24 cellular contexts compared by ENCODE assay signal in the genomic region with DNA sequence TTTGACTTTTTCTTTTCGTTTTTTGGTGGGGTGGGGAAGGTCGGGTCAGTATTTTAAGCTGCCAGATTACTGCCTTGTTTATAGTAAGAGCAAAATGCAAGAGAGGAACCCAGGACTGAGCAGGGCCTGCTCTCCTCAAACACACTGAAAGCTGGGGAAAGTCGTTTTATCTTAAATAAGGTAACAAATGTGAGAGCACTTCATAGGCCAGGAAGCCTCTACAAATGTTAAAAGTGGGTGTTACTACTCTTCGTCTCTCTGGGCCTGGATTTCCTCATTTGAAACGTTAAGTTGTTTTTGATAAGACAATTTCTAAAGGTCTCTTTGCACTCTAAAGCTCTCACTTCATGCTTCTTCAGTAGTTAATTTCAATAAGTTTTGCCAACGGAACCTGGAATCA. TPM values are rescaled to one million over a fixed set of nuclear protein-coding genes. Genes with fewer than 3 reads are reported as not detected.
DNase-seq lines count a peak whose midpoint lies in the region; ATAC-seq and TF ChIP-seq lines count a peak whose summit lies in the region.
"Had no signal": no experiment of that assay in that cellular context is flagged by ENCODE, and none has a peak within 500 bp of the region (broad histone marks: within the 10 kb centered on the region; RNA-seq: fewer than 3 reads in every experiment).

No MANE protein-coding gene starts in this region.

- H3K27me3 ChIP-seq in CD4-positive, CD25-positive, alpha-beta regulatory T cell (ENCODE audit: control insufficient read depth, insufficient read depth, low read length): peaks cover 9% of the 10 kb centered on the region
- no peaks in the 10 kb centered on the region for H3K27me3 ChIP-seq in neural progenitor cell
- H3K27me3 ChIP-seq: BLaER1 had no signal

- CTCF ChIA-PET in T-cell (lab: Charles Lee): no interaction called here

- no peaks in the 10 kb centered on the region for H3K36me3 ChIP-seq in CD4-positive, CD25-positive, alpha-beta regulatory T cell (ENCODE audit: control insufficient read depth, insufficient read depth, low read length)
- H3K36me3 ChIP-seq in neural progenitor cell: no peaks in the 10 kb centered on the region
- H3K36me3 ChIP-seq: BLaER1 had no signal

- peak overlapping the region in 1 of 4 donors; percentile 25 for H3K4me3 Mint-ChIP-seq in CD4-positive, CD25-positive, alpha-beta regulatory T cell
- peak overlapping the region in 1 of 3 donors; percentile 18 for H3K4me3 Mint-ChIP-seq in T-cell
- H3K4me3 Mint-ChIP-seq in neural progenitor cell: no peak overlapping the region
- H3K4me3 Mint-ChIP-seq: IgD-negative memory B cell had no signal

- H3K27ac Mint-ChIP-seq in CD4-positive, CD25-positive, alpha-beta regulatory T cell: peak overlapping the region in 2 of 3 donors; percentile 50 to 59
- H3K27ac Mint-ChIP-seq in T-cell (peak overlapping the region; percentile 9 to 73), neural progenitor cell (no peak overlapping the region)

- H3K36me3 Mint-ChIP-seq in CD4-positive, CD25-positive, alpha-beta regulatory T cell: no peaks in the 10 kb centered on the region
- no peaks in the 10 kb centered on the region for H3K36me3 Mint-ChIP-seq in T-cell
- H3K36me3 Mint-ChIP-seq in neural progenitor cell: no peaks in the 10 kb centered on the region

- H4K20me1 ChIP-seq in neural progenitor cell (ENCODE audit: low read depth): no peaks in the 10 kb centered on the region
- H4K20me1 ChIP-seq: BLaER1 had no signal

- no peaks in the 10 kb centered on the region for H3K4me1 ChIP-seq in CD4-positive, CD25-positive, alpha-beta regulatory T cell (ENCODE audit: control insufficient read depth, insufficient read depth, low read length, poor library complexity, severe bottlenecking)
- peaks cover 3% of the 10 kb centered on the region for H3K4me1 ChIP-seq in neural progenitor cell
- H3K4me1 ChIP-seq: BLaER1 had no signal

- H3K27ac ChIP-seq in C4-2B (peak overlapping the region; percentile 39; the same call in 1 of the 2 replicates), neural progenitor cell (no peak overlapping the region)
- no peak overlapping the region for H3K27ac ChIP-seq in CD4-positive, CD25-positive, alpha-beta regulatory T cell (ENCODE audit: insufficient read depth, low read length, poor library complexity, severe bottlenecking)
- H3K27ac ChIP-seq: BLaER1 had no signal

- peak overlapping the region; percentile 22 for H2AFZ ChIP-seq in neural progenitor cell (replicated peaks)

- H3K9ac ChIP-seq in neural progenitor cell: no peak overlapping the region
- H3K9ac ChIP-seq: BLaER1 had no signal

- no peak overlapping the region for H3K4me2 ChIP-seq in neural progenitor cell
- H3K4me2 ChIP-seq: BLaER1 had no signal

- no peaks in the 10 kb centered on the region for H3F3A ChIP-seq in neural progenitor cell (ENCODE audit: low read depth)

- no peaks in the 10 kb centered on the region for H3K79me2 ChIP-seq in neural progenitor cell (ENCODE audit: low read depth)

- peaks cover 0 to 5% (median 0%) of the 10 kb centered on the region in 7 donors for H3K9me3 Mint-ChIP-seq in CD4-positive, CD25-positive, alpha-beta regulatory T cell
- peaks cover 0 to 6% (median 0%) of the 10 kb centered on the region in 3 donors for H3K9me3 Mint-ChIP-seq in T-cell
- no peaks in the 10 kb centered on the region for H3K9me3 Mint-ChIP-seq in neural progenitor cell
- H3K9me3 Mint-ChIP-seq: IgD-negative memory B cell had no signal

- H3K4me3 ChIP-seq in CD4-positive, CD25-positive, alpha-beta regulatory T cell (ENCODE audit: low read depth, low read length): no peak overlapping the region
- H3K4me3 ChIP-seq in neural progenitor cell: no peak overlapping the region
- H3K4me3 ChIP-seq: BLaER1 had no signal

- H3K9me3 ChIP-seq in CD4-positive, CD25-positive, alpha-beta regulatory T cell (ENCODE audit: control insufficient read depth in 2 of 2, low read length in 2 of 2): no peaks in the 10 kb centered on the region
- H3K9me3 ChIP-seq in neural progenitor cell (ENCODE audit: low read depth): no peaks in the 10 kb centered on the region
- H3K9me3 ChIP-seq: BLaER1 had no signal

- no peak for DNase-seq in CD4-positive, CD25-positive, alpha-beta regulatory T cell
- no peak for DNase-seq in T-cell
- no peak for DNase-seq in neural progenitor cell (ENCODE audit: low spot score)
- no peak for DNase-seq in nucleus accumbens (lab: John Stamatoyannopoulos, UW)
- no peak for DNase-seq in mesenteric fat pad (ENCODE audit: low spot score)
- DNase-seq: ACHN, DMS53, GDM1, NCI-H1417, NCI-H1694 treated with DMSO at 0.1 percent for 48 hours, NCI-H2081 treated with DMSO at 0.1 percent for 48 hours, NCI-H2171 treated with DMSO at 0.1 percent for 48 hours, NCI-H446 treated with DMSO at 0.1 percent for 48 hours, NCI-H526 treated with DMSO at 0.1 percent for 48 hours, OCI-M1, Right ventricle myocardium superior had no signal

- POLR2A ChIA-PET in T-cell (lab: Charles Lee): no interaction called here

- TF ChIP-seq CTCF in C4-2B (conservative IDR thresholded peaks at IDR 0.05) (no peak), neural progenitor cell (IDR thresholded peaks at IDR 0.05) (no peak)

- H3K4me1 Mint-ChIP-seq in CD4-positive, CD25-positive, alpha-beta regulatory T cell: peaks cover 0 to 3% (median 0%) of the 10 kb centered on the region in 4 donors
- H3K4me1 Mint-ChIP-seq in T-cell (peaks cover 3 to 20% (median 12%) of the 10 kb centered on the region in 3 donors), neural progenitor cell (peaks cover 6% of the 10 kb centered on the region)

- H3K27me3 Mint-ChIP-seq in CD4-positive, CD25-positive, alpha-beta regulatory T cell: peaks cover 21% of the 10 kb centered on the region
- H3K27me3 Mint-ChIP-seq in T-cell (peaks cover 0 to 3% of the 10 kb centered on the region in 2 donors), neural progenitor cell (ENCODE audit: insufficient read depth, low read depth) (peaks cover 2% of the 10 kb centered on the region)
- H3K27me3 Mint-ChIP-seq: IgD-negative memory B cell had no signal

- no peak for ATAC-seq in CD4-positive, CD25-positive, alpha-beta regulatory T cell (ENCODE audit: low read depth in 2 of 2)
- ATAC-seq in T-cell (replicated peaks in 1 of 4): peak in 2 of 4 experiments; percentile 46 to 66
- ATAC-seq in HG03432 (IDR thresholded peaks at IDR 0.05; ENCODE audit: unreplicated experiment): no peak
- ATAC-seq: HCT116 had no signal

RNA-seq across cellular contexts. Expression of gene PLEKHG7, which starts 33.8 kb away (rescaled TPM):
- 0.89 TPM for total RNA-seq in CD4-positive, CD25-positive, alpha-beta regulatory T cell
- under 1 TPM; 0.05 to 0.46 (median 0.12) TPM for polyA plus RNA-seq in CD4-positive, CD25-positive, alpha-beta regulatory T cell
- total RNA-seq in T-cell (under 1 TPM in 3 of 5 donors, not detected in 2; 0.13 to 0.30 (median 0.19) TPM), neural progenitor cell (ENCODE audit: low replicate concordance) (not detected in 2 replicates), mesenteric fat pad (not detected)
- total RNA-seq: H1, M059J, Right ventricle myocardium superior, SK-MEL-5 had no signal
- polyA plus RNA-seq: H1 had no signal
